In the genomic region with DNA sequence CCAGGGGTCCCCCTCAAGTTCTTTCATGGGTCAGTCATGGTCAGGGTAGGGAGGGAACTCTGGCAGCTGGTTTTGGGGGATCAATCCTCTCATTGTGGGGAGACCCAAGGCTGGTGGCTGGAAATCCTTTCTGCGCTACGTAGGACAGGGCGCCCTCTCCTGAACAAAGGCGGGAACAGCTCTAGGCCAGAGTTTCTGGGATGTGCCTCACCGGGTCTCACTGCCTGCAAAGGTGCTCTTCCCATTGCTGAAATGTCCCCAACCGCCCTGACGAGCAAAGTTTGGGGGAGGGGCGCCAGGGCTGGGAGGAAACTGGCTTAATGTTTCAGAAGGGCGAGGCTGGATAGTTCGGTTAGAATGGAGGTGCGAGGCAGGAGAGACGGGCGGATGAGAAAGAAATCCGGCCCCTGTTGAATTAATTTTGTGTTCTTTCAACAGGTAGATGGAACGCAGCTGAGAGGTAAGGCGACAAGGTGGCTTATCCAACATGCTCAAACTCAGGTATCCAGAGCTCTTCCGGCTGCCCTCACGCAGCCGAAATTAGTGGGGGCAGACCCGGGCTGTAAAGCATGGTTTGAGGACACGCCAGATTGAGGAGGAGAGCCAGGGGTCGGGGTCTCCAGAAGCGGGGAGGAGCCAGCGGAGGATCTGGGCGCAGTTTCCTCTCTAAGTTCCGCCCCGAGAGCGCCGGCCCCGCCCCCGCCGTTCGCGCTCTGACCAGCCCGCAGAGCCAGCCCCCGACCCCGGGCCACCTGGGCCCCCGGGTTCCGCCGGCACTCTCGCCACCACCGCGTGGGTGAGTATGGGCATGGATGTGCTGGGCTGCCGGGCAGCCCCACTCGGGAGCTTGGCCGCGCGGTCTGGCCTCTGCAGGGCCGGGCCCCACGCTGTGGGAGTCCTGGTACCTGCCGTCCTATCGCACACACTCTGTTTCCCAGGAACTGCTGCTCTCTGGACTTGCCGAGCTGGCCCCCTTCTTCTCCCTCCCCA, we compare ENCODE assay signal across 1 cellular context.
TF ChIP-seq lines count a peak whose summit lies in the region.

A gene (plus strand): TSS at position 705 of the 990 bp plus-strand sequence. CDS start 2,700 bp downstream, outside the sequence.

TF ChIP-seq in HEK293, 187 proteins besides CTCF, POLR2A, EP300 and RAD21 (continued from another document):
- TF ChIP-seq, protein P1, sequence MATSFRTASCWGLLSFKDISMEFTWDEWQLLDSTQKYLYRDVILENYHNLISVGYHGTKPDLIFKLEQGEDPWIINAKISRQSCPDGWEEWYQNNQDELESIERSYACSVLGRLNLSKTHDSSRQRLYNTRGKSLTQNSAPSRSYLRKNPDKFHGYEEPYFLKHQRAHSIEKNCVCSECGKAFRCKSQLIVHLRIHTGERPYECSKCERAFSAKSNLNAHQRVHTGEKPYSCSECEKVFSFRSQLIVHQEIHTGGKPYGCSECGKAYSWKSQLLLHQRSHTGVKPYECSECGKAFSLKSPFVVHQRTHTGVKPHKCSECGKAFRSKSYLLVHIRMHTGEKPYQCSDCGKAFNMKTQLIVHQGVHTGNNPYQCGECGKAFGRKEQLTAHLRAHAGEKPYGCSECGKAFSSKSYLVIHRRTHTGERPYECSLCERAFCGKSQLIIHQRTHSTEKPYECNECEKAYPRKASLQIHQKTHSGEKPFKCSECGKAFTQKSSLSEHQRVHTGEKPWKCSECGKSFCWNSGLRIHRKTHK (tag by site-specific recombination; IDR thresholded peaks at IDR 0.05) = no peak
- peak; percentile 50; the same call in 1 of the 2 replicates for TF ChIP-seq SP3 (tag by site-specific recombination; IDR thresholded peaks at IDR 0.05)
- peak; percentile 58; the same call in 1 of the 2 replicates for TF ChIP-seq TRIM28 (IDR thresholded peaks at IDR 0.05; ENCODE audit: borderline replicate concordance, low read length)
- TF ChIP-seq ZNF335 (tag by site-specific recombination; conservative IDR thresholded peaks at IDR 0.05) = peak; percentile 75; the same call in 1 of the 2 replicates
- TF ChIP-seq SP2 (tag by site-specific recombination; IDR thresholded peaks at IDR 0.05) = peak; percentile 42; the same call in 1 of the 2 replicates
- peak; percentile 53 for TF ChIP-seq GLIS1 (tag by site-specific recombination; IDR thresholded peaks at IDR 0.05)
- TF ChIP-seq, protein P2, sequence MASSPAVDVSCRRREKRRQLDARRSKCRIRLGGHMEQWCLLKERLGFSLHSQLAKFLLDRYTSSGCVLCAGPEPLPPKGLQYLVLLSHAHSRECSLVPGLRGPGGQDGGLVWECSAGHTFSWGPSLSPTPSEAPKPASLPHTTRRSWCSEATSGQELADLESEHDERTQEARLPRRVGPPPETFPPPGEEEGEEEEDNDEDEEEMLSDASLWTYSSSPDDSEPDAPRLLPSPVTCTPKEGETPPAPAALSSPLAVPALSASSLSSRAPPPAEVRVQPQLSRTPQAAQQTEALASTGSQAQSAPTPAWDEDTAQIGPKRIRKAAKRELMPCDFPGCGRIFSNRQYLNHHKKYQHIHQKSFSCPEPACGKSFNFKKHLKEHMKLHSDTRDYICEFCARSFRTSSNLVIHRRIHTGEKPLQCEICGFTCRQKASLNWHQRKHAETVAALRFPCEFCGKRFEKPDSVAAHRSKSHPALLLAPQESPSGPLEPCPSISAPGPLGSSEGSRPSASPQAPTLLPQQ (tag by site-specific recombination; IDR thresholded peaks at IDR 0.05) = peak; percentile 36; the same call in 1 of the 2 replicates
- peak; percentile 57 for TF ChIP-seq ZEB2 (tag by site-specific recombination; IDR thresholded peaks at IDR 0.05)
- 0 out of 2 replicates have a peak, but pooled peaks have one; percentile 9 for TF ChIP-seq KLF10 (tag by site-specific recombination; IDR thresholded peaks at IDR 0.05)
- TF ChIP-seq, protein P3, sequence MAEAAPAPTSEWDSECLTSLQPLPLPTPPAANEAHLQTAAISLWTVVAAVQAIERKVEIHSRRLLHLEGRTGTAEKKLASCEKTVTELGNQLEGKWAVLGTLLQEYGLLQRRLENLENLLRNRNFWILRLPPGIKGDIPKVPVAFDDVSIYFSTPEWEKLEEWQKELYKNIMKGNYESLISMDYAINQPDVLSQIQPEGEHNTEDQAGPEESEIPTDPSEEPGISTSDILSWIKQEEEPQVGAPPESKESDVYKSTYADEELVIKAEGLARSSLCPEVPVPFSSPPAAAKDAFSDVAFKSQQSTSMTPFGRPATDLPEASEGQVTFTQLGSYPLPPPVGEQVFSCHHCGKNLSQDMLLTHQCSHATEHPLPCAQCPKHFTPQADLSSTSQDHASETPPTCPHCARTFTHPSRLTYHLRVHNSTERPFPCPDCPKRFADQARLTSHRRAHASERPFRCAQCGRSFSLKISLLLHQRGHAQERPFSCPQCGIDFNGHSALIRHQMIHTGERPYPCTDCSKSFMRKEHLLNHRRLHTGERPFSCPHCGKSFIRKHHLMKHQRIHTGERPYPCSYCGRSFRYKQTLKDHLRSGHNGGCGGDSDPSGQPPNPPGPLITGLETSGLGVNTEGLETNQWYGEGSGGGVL (tag by site-specific recombination; IDR thresholded peaks at IDR 0.05) = no peak
- peak; percentile 34; the same call in 1 of the 2 replicates for TF ChIP-seq ZNF561 (tag by site-specific recombination; IDR thresholded peaks at IDR 0.05; ENCODE audit: borderline replicate concordance)
- TF ChIP-seq GLIS2 (tag by site-specific recombination; IDR thresholded peaks at IDR 0.05) = 0 out of 2 replicates have a peak, but pooled peaks have one; percentile 29
- TF ChIP-seq ZBTB20 (tag by site-specific recombination; IDR thresholded peaks at IDR 0.05) = peak; percentile 47; the same call in 1 of the 2 replicates
- TF ChIP-seq ZNF302 (tag by site-specific recombination; IDR thresholded peaks at IDR 0.05; ENCODE audit: low read depth) = no peak
- no peak for TF ChIP-seq ZNF624 (tag by site-specific recombination; IDR thresholded peaks at IDR 0.05)
- no peak for TF ChIP-seq ZFP3 (tag by site-specific recombination; IDR thresholded peaks at IDR 0.05; ENCODE audit: low read depth)
- TF ChIP-seq, protein P4, sequence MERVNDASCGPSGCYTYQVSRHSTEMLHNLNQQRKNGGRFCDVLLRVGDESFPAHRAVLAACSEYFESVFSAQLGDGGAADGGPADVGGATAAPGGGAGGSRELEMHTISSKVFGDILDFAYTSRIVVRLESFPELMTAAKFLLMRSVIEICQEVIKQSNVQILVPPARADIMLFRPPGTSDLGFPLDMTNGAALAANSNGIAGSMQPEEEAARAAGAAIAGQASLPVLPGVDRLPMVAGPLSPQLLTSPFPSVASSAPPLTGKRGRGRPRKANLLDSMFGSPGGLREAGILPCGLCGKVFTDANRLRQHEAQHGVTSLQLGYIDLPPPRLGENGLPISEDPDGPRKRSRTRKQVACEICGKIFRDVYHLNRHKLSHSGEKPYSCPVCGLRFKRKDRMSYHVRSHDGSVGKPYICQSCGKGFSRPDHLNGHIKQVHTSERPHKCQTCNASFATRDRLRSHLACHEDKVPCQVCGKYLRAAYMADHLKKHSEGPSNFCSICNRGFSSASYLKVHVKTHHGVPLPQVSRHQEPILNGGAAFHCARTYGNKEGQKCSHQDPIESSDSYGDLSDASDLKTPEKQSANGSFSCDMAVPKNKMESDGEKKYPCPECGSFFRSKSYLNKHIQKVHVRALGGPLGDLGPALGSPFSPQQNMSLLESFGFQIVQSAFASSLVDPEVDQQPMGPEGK (tag by site-specific recombination; IDR thresholded peaks at IDR 0.05) = 0 out of 2 replicates have a peak, but pooled peaks have one; percentile 26
- TF ChIP-seq, protein P5, sequence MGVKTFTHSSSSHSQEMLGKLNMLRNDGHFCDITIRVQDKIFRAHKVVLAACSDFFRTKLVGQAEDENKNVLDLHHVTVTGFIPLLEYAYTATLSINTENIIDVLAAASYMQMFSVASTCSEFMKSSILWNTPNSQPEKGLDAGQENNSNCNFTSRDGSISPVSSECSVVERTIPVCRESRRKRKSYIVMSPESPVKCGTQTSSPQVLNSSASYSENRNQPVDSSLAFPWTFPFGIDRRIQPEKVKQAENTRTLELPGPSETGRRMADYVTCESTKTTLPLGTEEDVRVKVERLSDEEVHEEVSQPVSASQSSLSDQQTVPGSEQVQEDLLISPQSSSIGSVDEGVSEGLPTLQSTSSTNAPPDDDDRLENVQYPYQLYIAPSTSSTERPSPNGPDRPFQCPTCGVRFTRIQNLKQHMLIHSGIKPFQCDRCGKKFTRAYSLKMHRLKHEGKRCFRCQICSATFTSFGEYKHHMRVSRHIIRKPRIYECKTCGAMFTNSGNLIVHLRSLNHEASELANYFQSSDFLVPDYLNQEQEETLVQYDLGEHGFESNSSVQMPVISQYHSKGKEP (tag by site-specific recombination; IDR thresholded peaks at IDR 0.05) = no peak
